In the genomic region with DNA sequence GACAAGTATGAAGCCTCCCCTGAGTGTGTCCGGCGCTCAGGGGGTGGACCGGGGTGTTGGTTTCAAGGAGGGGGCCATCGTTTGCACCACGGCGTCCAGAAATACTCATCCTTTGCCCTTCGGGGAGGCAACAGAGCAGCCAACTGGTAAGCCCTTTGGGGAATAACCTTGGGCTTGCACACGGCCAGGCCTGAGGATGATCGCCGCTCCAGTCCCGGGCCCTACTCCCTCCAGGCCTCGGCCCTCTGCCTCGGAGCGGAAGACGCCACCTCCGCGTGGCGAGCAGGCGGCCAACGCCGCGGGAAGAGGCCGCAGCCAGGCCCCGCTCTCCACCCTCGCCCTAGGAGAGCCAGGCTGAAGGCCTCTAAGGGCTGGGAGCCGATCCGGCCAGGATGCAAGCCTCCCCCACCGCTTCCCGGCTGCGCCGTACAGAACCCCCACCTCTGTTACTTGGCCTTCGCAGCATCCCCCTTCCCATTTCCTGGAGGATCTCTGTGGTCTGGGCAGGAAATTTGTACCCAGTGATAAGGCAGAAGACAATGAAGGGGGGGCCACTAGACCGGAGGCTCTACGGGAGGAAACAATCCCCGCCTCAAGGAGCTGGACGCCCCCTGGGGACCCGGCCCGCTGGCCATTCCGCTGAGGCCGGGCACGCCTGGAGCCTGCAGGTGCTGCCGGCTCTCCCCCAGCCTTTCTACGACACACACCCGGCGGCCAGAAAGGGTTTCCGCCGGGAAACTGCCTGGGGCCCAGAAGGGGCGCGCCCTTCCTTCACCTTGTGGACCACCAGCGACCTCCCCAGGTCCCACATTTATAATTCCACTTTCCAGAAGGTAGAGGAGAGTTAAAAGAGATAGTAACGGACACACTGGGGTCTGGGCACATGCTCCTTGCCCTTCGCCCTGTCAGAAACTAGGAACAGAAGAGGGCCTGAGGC, we compare ENCODE assay signal across 10 cellular contexts. TPM values are rescaled to one million over a fixed set of nuclear protein-coding genes. Genes with fewer than 3 reads are reported as not detected.
DNase-seq lines count a peak whose midpoint lies in the region; ATAC-seq and TF ChIP-seq lines count a peak whose summit lies in the region.
"Had no signal": no experiment of that assay in that cellular context is flagged by ENCODE, and none has a peak within 500 bp of the region (broad histone marks: within the 10 kb centered on the region; RNA-seq: fewer than 3 reads in every experiment).

No MANE protein-coding gene starts in this region.

- H3K36me3 ChIP-seq in left lung (peaks cover 0 to 5% of the 10 kb centered on the region in 2 donors), upper lobe of left lung (peaks cover 0 to 31% (median 2%) of the 10 kb centered on the region in 4 donors)
- H3K36me3 ChIP-seq: SJSA1 had no signal

- TF ChIP-seq CTCF in left lung (IDR thresholded peaks at IDR 0.05) (no peak), upper lobe of left lung (IDR thresholded peaks at IDR 0.05) (peak in 2 of 6 experiments; percentile 7 to 12)

- H3K27me3 ChIP-seq in left lung (peaks cover 33 to 70% of the 10 kb centered on the region in 2 donors), upper lobe of left lung (peaks cover 0 to 9% (median 5%) of the 10 kb centered on the region in 4 donors)
- H3K27me3 ChIP-seq: SJSA1 had no signal

- no peak for ATAC-seq in activated T-cell treated with anti-CD3 and anti-CD28 coated beads, Interleukin-2, amount 50 U/mL, for 4 hours
- ATAC-seq in left lung: peak; percentile 2
- ATAC-seq in upper lobe of left lung (ENCODE audit: low FRiP score in 2 of 2): peak; percentile 8 to 61

- CTCF ChIA-PET in activated CD4-positive, alpha-beta T cell treated with anti-CD3 and anti-CD28 coated beads, Interleukin-2, amount 10 ng/mL, durations not matched to agents 7 days and 5 days (lab: Charles Lee): interaction anchor here (1.3 to 2.6 kb wide), 6 partner anchors 13 to 107 kb away, joined by 3 to 15 read pairs (median 6); no protein-coding TSS in a partner anchor

- peak in 2 of 4 donors; percentile 74 to 81 for TF ChIP-seq EP300 in upper lobe of left lung (IDR thresholded peaks at IDR 0.05)

- peak overlapping the region; percentile 65 for H3K27ac ChIP-seq in cingulate gyrus (ENCODE audit: low read depth, low read length)
- peak overlapping the region; percentile 86 to 89 for H3K27ac ChIP-seq in left lung
- H3K27ac ChIP-seq in upper lobe of left lung: peak overlapping the region; percentile 91 to 97 (median 95)
- H3K27ac ChIP-seq: SJSA1 had no signal

- no peak for DNase-seq in activated T-cell treated with anti-CD3 and anti-CD28 coated beads, Interleukin-2, amount 50 U/mL, for 4 hours
- no peak for DNase-seq in activated T-cell treated with anti-CD3 and anti-CD28 coated beads, Interleukin-2, amount 50 U/mL, for 1 hour
- DNase-seq in left lung (peak in 1 of 2 donors; percentile 76), upper lobe of left lung (peak; percentile 47 to 86), hepatic stellate cell (ENCODE audit: low spot score) (no peak), AML-193 (lab: John Stamatoyannopoulos, UW) (no peak)
- no peak for DNase-seq in activated CD4-positive, alpha-beta T cell treated with anti-CD3 and anti-CD28 coated beads, Interleukin-2, amount 10 ng/mL, durations not matched to agents 7 days and 5 days
- DNase-seq: stimulated activated CD4-positive, alpha-beta T cell treated with anti-CD3 and anti-CD28 coated beads, Interleukin-4, amount 100 ng/mL, for 4 hours had no signal

- H3K27me3 Mint-ChIP-seq in activated T-cell treated with anti-CD3 and anti-CD28 coated beads, Interleukin-2, amount 50 U/mL, for 4 hours (ENCODE audit: low read depth): peaks cover 50% of the 10 kb centered on the region
- peaks cover 50% of the 10 kb centered on the region for H3K27me3 Mint-ChIP-seq in activated CD4-positive, alpha-beta T cell treated with anti-CD3 and anti-CD28 coated beads, Interleukin-2, amount 10 ng/mL, durations not matched to agents 7 days and 5 days

- intact Hi-C loops in left lung (cut with DNase I): loop anchor here (5.0 to 10.0 kb wide), 2 partner anchors 85 to 87 kb away; partner anchors contain the start of genes SIAE (in 2 of the 2) and SPA17 (in 2 of the 2)

- no peaks in the 10 kb centered on the region for H3K9me3 Mint-ChIP-seq in activated T-cell treated with anti-CD3 and anti-CD28 coated beads, Interleukin-2, amount 50 U/mL, for 4 hours
- H3K9me3 Mint-ChIP-seq in activated CD4-positive, alpha-beta T cell treated with anti-CD3 and anti-CD28 coated beads, Interleukin-2, amount 10 ng/mL, durations not matched to agents 7 days and 5 days: no peaks in the 10 kb centered on the region

- POLR2A ChIA-PET in activated CD4-positive, alpha-beta T cell treated with anti-CD3 and anti-CD28 coated beads, Interleukin-2, amount 10 ng/mL, durations not matched to agents 7 days and 5 days (lab: Charles Lee): no interaction called here

- peak overlapping the region; percentile 64 to 66 for H3K4me3 ChIP-seq in left lung
- H3K4me3 ChIP-seq in upper lobe of left lung: peak overlapping the region; percentile 62 to 84 (median 73)
- H3K4me3 ChIP-seq: SJSA1 had no signal

- WGBS in upper lobe of left lung, 2 donors: 13 to 22% methylated on average over 16 to 44 of the region's 52 CpGs

- H3K9me3 ChIP-seq in left lung (no peaks in the 10 kb centered on the region), upper lobe of left lung (no peaks in the 10 kb centered on the region)
- H3K9me3 ChIP-seq: SJSA1 had no signal

- peaks cover 9 to 66% of the 10 kb centered on the region in 2 donors for H3K4me1 ChIP-seq in left lung
- peaks cover 43 to 85% (median 64%) of the 10 kb centered on the region in 4 donors for H3K4me1 ChIP-seq in upper lobe of left lung

- no peak overlapping the region for H3K27ac Mint-ChIP-seq in activated CD4-positive, alpha-beta T cell treated with anti-CD3 and anti-CD28 coated beads, Interleukin-2, amount 10 ng/mL, durations not matched to agents 7 days and 5 days

- peaks cover 33% of the 10 kb centered on the region for H3K4me1 Mint-ChIP-seq in activated T-cell treated with anti-CD3 and anti-CD28 coated beads, Interleukin-2, amount 50 U/mL, for 4 hours (ENCODE audit: low read depth)
- H3K4me1 Mint-ChIP-seq in activated CD4-positive, alpha-beta T cell treated with anti-CD3 and anti-CD28 coated beads, Interleukin-2, amount 10 ng/mL, durations not matched to agents 7 days and 5 days: peaks cover 26% of the 10 kb centered on the region

- TF ChIP-seq POLR2A in upper lobe of left lung (IDR thresholded peaks at IDR 0.05): peak in 2 of 4 donors; percentile 22 to 30

- H3K4me3 Mint-ChIP-seq in activated T-cell treated with anti-CD3 and anti-CD28 coated beads, Interleukin-2, amount 50 U/mL, for 4 hours: peak overlapping the region; percentile 16
- no peak overlapping the region for H3K4me3 Mint-ChIP-seq in activated CD4-positive, alpha-beta T cell treated with anti-CD3 and anti-CD28 coated beads, Interleukin-2, amount 10 ng/mL, durations not matched to agents 7 days and 5 days

- peaks cover 2% of the 10 kb centered on the region for H3K36me3 Mint-ChIP-seq in activated T-cell treated with anti-CD3 and anti-CD28 coated beads, Interleukin-2, amount 50 U/mL, for 4 hours (ENCODE audit: insufficient read depth)
- no peaks in the 10 kb centered on the region for H3K36me3 Mint-ChIP-seq in activated CD4-positive, alpha-beta T cell treated with anti-CD3 and anti-CD28 coated beads, Interleukin-2, amount 10 ng/mL, durations not matched to agents 7 days and 5 days (ENCODE audit: low read depth)

RNA-seq across cellular contexts. Expression of gene ESAM, which starts 2.6 kb away (rescaled TPM):
- under 1 TPM; 0.40 to 0.66 (median 0.65) TPM for total RNA-seq in activated T-cell treated with anti-CD3 and anti-CD28 coated beads, Interleukin-2, amount 50 U/mL, for 4 hours
- total RNA-seq in left lung: 100 to 1,000 TPM; 116 to 119 TPM
- total RNA-seq in upper lobe of left lung: 100 to 1,000 TPM in 4 of 6 donors, 10 to 100 TPM in 2; 39.8 to 177 (median 128) TPM
- under 1 TPM; 0.19 to 0.45 TPM for total RNA-seq in activated CD4-positive, alpha-beta T cell treated with anti-CD3 and anti-CD28 coated beads, Interleukin-2, amount 10 ng/mL, durations not matched to agents 7 days and 5 days

RNA-seq across cellular contexts. Expression of gene VSIG2, which starts 7.5 kb away (rescaled TPM):
- not detected for total RNA-seq in activated T-cell treated with anti-CD3 and anti-CD28 coated beads, Interleukin-2, amount 50 U/mL, for 4 hours
- total RNA-seq in left lung: 10 to 100 TPM; 16.0 to 35.6 TPM
- 10 to 100 TPM; 32.5 to 55.3 (median 40.2) TPM for total RNA-seq in upper lobe of left lung
- under 1 TPM in 1 of 2 experiments, not detected in 1; 0.22 TPM for total RNA-seq in activated CD4-positive, alpha-beta T cell treated with anti-CD3 and anti-CD28 coated beads, Interleukin-2, amount 10 ng/mL, durations not matched to agents 7 days and 5 days
- total RNA-seq: SJSA1 had no signal

RNA-seq across cellular contexts. Expression of gene NRGN, which starts 19.8 kb away (rescaled TPM):
- total RNA-seq in activated T-cell treated with anti-CD3 and anti-CD28 coated beads, Interleukin-2, amount 50 U/mL, for 4 hours: 1 to 10 TPM; 1.2 to 2.4 (median 1.6) TPM
- total RNA-seq in left lung (10 to 100 TPM; 50.5 to 62.1 TPM), upper lobe of left lung (100 to 1,000 TPM in 1 of 6 donors, 10 to 100 TPM in 5; 30.9 to 111 (median 77.6) TPM)
- total RNA-seq in activated CD4-positive, alpha-beta T cell treated with anti-CD3 and anti-CD28 coated beads, Interleukin-2, amount 10 ng/mL, durations not matched to agents 7 days and 5 days: 10 to 100 TPM in 1 of 2 experiments, 1 to 10 TPM in 1; 8.9 to 11.6 TPM

RNA-seq across cellular contexts. Expression of gene MSANTD2, which starts 40.7 kb away (rescaled TPM):
- 10 to 100 TPM in 1 of 3 donors, 1 to 10 TPM in 2; 9.0 to 10.2 (median 9.2) TPM for total RNA-seq in activated T-cell treated with anti-CD3 and anti-CD28 coated beads, Interleukin-2, amount 50 U/mL, for 4 hours
- total RNA-seq in left lung (10 to 100 TPM in 1 of 2 donors, 1 to 10 TPM in 1; 9.4 to 12.2 TPM), upper lobe of left lung (10 to 100 TPM; 10.5 to 69.1 (median 14.0) TPM)
- total RNA-seq in activated CD4-positive, alpha-beta T cell treated with anti-CD3 and anti-CD28 coated beads, Interleukin-2, amount 10 ng/mL, durations not matched to agents 7 days and 5 days: 10 to 100 TPM in 1 of 2 experiments, 1 to 10 TPM in 1; 9.5 to 10.5 TPM

Comparison
In these comparisons a context has a peak if more than half of its experiments do, and no peak if none do; other contexts are left out.
1. ATAC-seq: peak in left lung (single experiment) and upper lobe of left lung (2 of 2); none in activated T-cell treated with anti-CD3 and anti-CD28 coated beads, Interleukin-2, amount 50 U/mL, for 4 hours (0 of 2).
2. DNase-seq: peak in upper lobe of left lung (2 of 2); none in activated T-cell treated with anti-CD3 and anti-CD28 coated beads, Interleukin-2, amount 50 U/mL, for 4 hours (single experiment), activated T-cell treated with anti-CD3 and anti-CD28 coated beads, Interleukin-2, amount 50 U/mL, for 1 hour (single experiment), activated CD4-positive, alpha-beta T cell treated with anti-CD3 and anti-CD28 coated beads, Interleukin-2, amount 10 ng/mL, durations not matched to agents 7 days and 5 days (single experiment), hepatic stellate cell (single experiment) and AML-193 (0 of 2).
3. RNA of gene ESAM, which starts 2.6 kb away (total RNA-seq): 39.8 to 177 TPM in upper lobe of left lung and 116 to 119 TPM in left lung; 0.40 to 0.66 TPM in activated T-cell treated with anti-CD3 and anti-CD28 coated beads, Interleukin-2, amount 50 U/mL, for 4 hours and 0.19 to 0.45 TPM in activated CD4-positive, alpha-beta T cell treated with anti-CD3 and anti-CD28 coated beads, Interleukin-2, amount 10 ng/mL, durations not matched to agents 7 days and 5 days; every median in the first group is over 10 times any median in the second.
4. RNA of gene VSIG2, which starts 7.5 kb away (total RNA-seq): 32.5 to 55.3 TPM in upper lobe of left lung and 16.0 to 35.6 TPM in left lung; 0.22 TPM in activated CD4-positive, alpha-beta T cell treated with anti-CD3 and anti-CD28 coated beads, Interleukin-2, amount 10 ng/mL, durations not matched to agents 7 days and 5 days and not detected in activated T-cell treated with anti-CD3 and anti-CD28 coated beads, Interleukin-2, amount 50 U/mL, for 4 hours; every median in the first group is over 10 times any median in the second.
5. Peak in every context shown above with its lines, with median percentiles within 50 percentile points of each other: H3K27ac ChIP-seq.